15 cellular contexts compared by ENCODE assay signal in genomic region chr16:83581082-83581481, GRCh38.
DNase-seq lines count a peak whose midpoint lies in the region; ATAC-seq and FAIRE-seq lines count a peak whose summit lies in the region.
"Had no signal": no experiment of that assay in that cellular context is flagged by ENCODE, and none has a peak within 500 bp of the region (broad histone marks: within the 10 kb centered on the region; RNA-seq: fewer than 3 reads in every experiment).

No MANE protein-coding gene starts in this region.

- FAIRE-seq in RCC 7860 (lab: Jason Lieb, UNC), result peak; percentile 83

- no peak overlapping the region for H3K27ac ChIP-seq in caudate nucleus (ENCODE audit: low read depth, low read length)
- H3K27ac ChIP-seq: brain microvascular endothelial cell had no signal

- DNase-seq in RCC 7860 (ENCODE audit: low spot score) (peak; percentile 42), H4 (ENCODE audit: low spot score) (no peak), NCI-H345 treated with DMSO at 0.1 percent for 48 hours (lab: John Stamatoyannopoulos, UW; ENCODE audit: unreplicated experiment) (no peak), caudate nucleus (lab: John Stamatoyannopoulos, UW) (no peak)
- DNase-seq: brain microvascular endothelial cell; effector memory CD4-positive, alpha-beta T cell; EL; left colon; NCI-H146; NCI-H524; T-helper 9 cell had no signal

- ATAC-seq in GM18498 (IDR thresholded peaks at IDR 0.05; ENCODE audit: unreplicated experiment), result peak; percentile 79
- peak; percentile 89 for ATAC-seq in GM21423 (IDR thresholded peaks at IDR 0.05; ENCODE audit: unreplicated experiment)
- ATAC-seq in HG03060 (IDR thresholded peaks at IDR 0.05; ENCODE audit: low read depth, unreplicated experiment), result peak; percentile 77
- ATAC-seq in GM19023 (IDR thresholded peaks at IDR 0.05; ENCODE audit: unreplicated experiment), result no peak
- ATAC-seq: left colon had no signal
